ENCODE assay signal across 32 cellular contexts in the genomic region with DNA sequence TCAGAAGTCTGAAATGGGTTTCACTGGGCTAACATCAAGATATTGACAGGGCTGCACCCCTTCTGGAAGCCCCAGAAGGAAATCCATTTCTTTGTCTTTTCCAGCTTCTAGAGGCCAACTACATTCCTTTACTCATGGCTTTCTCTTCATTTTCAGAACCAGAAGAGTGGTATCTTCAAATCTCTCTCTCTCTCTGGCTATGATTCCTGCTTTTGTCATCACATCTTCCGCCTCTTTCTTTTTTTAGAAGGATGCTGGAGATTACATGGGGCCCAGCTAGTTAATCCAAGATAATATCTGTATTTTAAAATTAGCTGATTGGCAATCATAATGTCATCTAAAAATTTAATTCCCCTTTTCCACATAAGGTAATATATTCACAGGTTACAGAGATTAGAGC.
"Had no signal": no experiment of that assay in that cellular context is flagged by ENCODE, and none has a peak within 500 bp of the region (broad histone marks: within the 10 kb centered on the region; RNA-seq: fewer than 3 reads in every experiment).

No MANE protein-coding gene starts in this region.

- H3K27me3 ChIP-seq: adrenal gland, body of pancreas, colonic mucosa, dorsolateral prefrontal cortex, esophagus muscularis mucosa, gastroesophageal sphincter, heart right ventricle, hepatocyte had no signal

- H3K4me3 Mint-ChIP-seq: activated CD4-positive, alpha-beta memory T cell treated with anti-CD3 and anti-CD28 coated beads for 36 hours; activated CD4-positive, alpha-beta T cell treated with anti-CD3 and anti-CD28 coated beads for 36 hours; activated CD4-positive, alpha-beta T cell treated with anti-CD3 and anti-CD28 coated beads, Interleukin-2, amount 10 ng/mL, durations not matched to agents 24 days and 14 days; activated CD8-positive, alpha-beta memory T cell treated with anti-CD3 and anti-CD28 coated beads, Interleukin-2, amount 10 ng/mL, durations not matched to agents 7 days and 5 days; activated CD8-positive, alpha-beta T cell treated with anti-CD3 and anti-CD28 coated beads, Interleukin-2, amount 10 ng/mL, durations not matched to agents 7 days and 5 days; activated naive CD4-positive, alpha-beta T cell treated with anti-CD3 and anti-CD28 coated beads for 36 hours; activated naive CD4-positive, alpha-beta T cell treated with anti-CD3 and anti-CD28 coated beads, Interleukin-2, amount 50 U/mL, for 24 hours; activated naive CD8-positive, alpha-beta T cell treated with anti-CD3 and anti-CD28 coated beads for 36 hours; activated naive CD8-positive, alpha-beta T cell treated with anti-CD3 and anti-CD28 coated beads, Interleukin-2, amount 50 U/mL, for 24 hours; activated T-helper 1 cell treated with anti-CD3 and anti-CD28 coated beads, Interleukin-12 subunit alpha, Interleukin-12 subunit beta, Interleukin-2, Interleukin-4 antibody, amounts not matched to agents 30 ng/mL and 10 ng/mL and 1 ng/mL, durations not matched to agents 14 hours and 24 hours and 36 hours; endodermal cell had no signal

- H3K36me3 Mint-ChIP-seq: activated CD4-positive, alpha-beta memory T cell treated with anti-CD3 and anti-CD28 coated beads for 36 hours; activated CD8-positive, alpha-beta memory T cell treated with anti-CD3 and anti-CD28 coated beads, Interleukin-2, amount 10 ng/mL, durations not matched to agents 7 days and 5 days; activated naive CD4-positive, alpha-beta T cell treated with anti-CD3 and anti-CD28 coated beads, Interleukin-2, amount 50 U/mL, for 24 hours; activated naive CD8-positive, alpha-beta T cell treated with anti-CD3 and anti-CD28 coated beads for 36 hours had no signal

- H3K27ac ChIP-seq: adrenal gland, body of pancreas, colonic mucosa, dorsolateral prefrontal cortex, esophagus muscularis mucosa, gastroesophageal sphincter, heart right ventricle, hepatocyte had no signal

- H3K4me1 ChIP-seq: body of pancreas, colonic mucosa had no signal

- H3K36me3 ChIP-seq: adrenal gland, colonic mucosa, esophagus muscularis mucosa, gastroesophageal sphincter, heart right ventricle had no signal

- H3K9me3 Mint-ChIP-seq: activated CD4-positive, alpha-beta memory T cell treated with anti-CD3 and anti-CD28 coated beads for 36 hours; activated CD4-positive, alpha-beta T cell treated with anti-CD3 and anti-CD28 coated beads, Interleukin-2, amount 10 ng/mL, durations not matched to agents 24 days and 14 days; activated naive CD4-positive, alpha-beta T cell treated with anti-CD3 and anti-CD28 coated beads for 36 hours; activated naive CD4-positive, alpha-beta T cell treated with anti-CD3 and anti-CD28 coated beads, Interleukin-2, amount 50 U/mL, for 24 hours; activated naive CD8-positive, alpha-beta T cell treated with anti-CD3 and anti-CD28 coated beads for 36 hours; activated naive CD8-positive, alpha-beta T cell treated with anti-CD3 and anti-CD28 coated beads, Interleukin-2, amount 50 U/mL, for 24 hours; activated T-helper 1 cell treated with anti-CD3 and anti-CD28 coated beads, Interleukin-12 subunit alpha, Interleukin-12 subunit beta, Interleukin-2, Interleukin-4 antibody, amounts not matched to agents 30 ng/mL and 10 ng/mL and 1 ng/mL, durations not matched to agents 14 hours and 24 hours and 36 hours; activated T-helper 2 cell treated with anti-CD3 and anti-CD28 coated beads, Interferon-gamma antibody, Interleukin-2, Interleukin-4, amounts not matched to agents 10 μg/mL and 5 μg/mL and 100 μg/mL, durations not matched to agents 14 hours and 24 hours and 36 hours; endodermal cell had no signal

- H3K27ac Mint-ChIP-seq: activated CD4-positive, alpha-beta memory T cell treated with anti-CD3 and anti-CD28 coated beads for 36 hours; activated CD4-positive, alpha-beta T cell treated with anti-CD3 and anti-CD28 coated beads for 36 hours; activated CD4-positive, alpha-beta T cell treated with anti-CD3 and anti-CD28 coated beads, Interleukin-2, amount 10 ng/mL, durations not matched to agents 24 days and 14 days; activated CD8-positive, alpha-beta memory T cell treated with anti-CD3 and anti-CD28 coated beads, Interleukin-2, amount 10 ng/mL, durations not matched to agents 7 days and 5 days; activated CD8-positive, alpha-beta T cell treated with anti-CD3 and anti-CD28 coated beads, Interleukin-2, amount 10 ng/mL, durations not matched to agents 7 days and 5 days; activated naive CD4-positive, alpha-beta T cell treated with anti-CD3 and anti-CD28 coated beads for 36 hours; activated naive CD4-positive, alpha-beta T cell treated with anti-CD3 and anti-CD28 coated beads, Interleukin-2, amount 50 U/mL, for 24 hours; activated naive CD8-positive, alpha-beta T cell treated with anti-CD3 and anti-CD28 coated beads for 36 hours; activated naive CD8-positive, alpha-beta T cell treated with anti-CD3 and anti-CD28 coated beads, Interleukin-2, amount 50 U/mL, for 24 hours; activated T-helper 1 cell treated with anti-CD3 and anti-CD28 coated beads, Interleukin-12 subunit alpha, Interleukin-12 subunit beta, Interleukin-2, Interleukin-4 antibody, amounts not matched to agents 30 ng/mL and 10 ng/mL and 1 ng/mL, durations not matched to agents 14 hours and 24 hours and 36 hours; activated T-helper 2 cell treated with anti-CD3 and anti-CD28 coated beads, Interferon-gamma antibody, Interleukin-2, Interleukin-4, amounts not matched to agents 10 μg/mL and 5 μg/mL and 100 μg/mL, durations not matched to agents 14 hours and 24 hours and 36 hours; endodermal cell had no signal

- ATAC-seq: activated CD4-positive, alpha-beta T cell treated with anti-CD3 and anti-CD28 coated beads for 36 hours; activated CD8-positive, alpha-beta memory T cell treated with anti-CD3 and anti-CD28 coated beads, Interleukin-2, amount 10 ng/mL, durations not matched to agents 7 days and 5 days; activated CD8-positive, alpha-beta T cell treated with anti-CD3 and anti-CD28 coated beads, Interleukin-2, amount 10 ng/mL, durations not matched to agents 7 days and 5 days; activated naive CD8-positive, alpha-beta T cell treated with anti-CD3 and anti-CD28 coated beads, Interleukin-2, amount 50 U/mL, for 24 hours; body of pancreas; gastroesophageal sphincter; heart right ventricle had no signal

- H3K4me2 ChIP-seq: hepatocyte had no signal

- H2AFZ ChIP-seq: hepatocyte had no signal

- H3K4me1 Mint-ChIP-seq: activated CD4-positive, alpha-beta T cell treated with anti-CD3 and anti-CD28 coated beads for 36 hours; activated CD4-positive, alpha-beta T cell treated with anti-CD3 and anti-CD28 coated beads, Interleukin-2, amount 10 ng/mL, durations not matched to agents 24 days and 14 days; activated CD8-positive, alpha-beta memory T cell treated with anti-CD3 and anti-CD28 coated beads, Interleukin-2, amount 10 ng/mL, durations not matched to agents 7 days and 5 days; activated naive CD4-positive, alpha-beta T cell treated with anti-CD3 and anti-CD28 coated beads, Interleukin-2, amount 50 U/mL, for 24 hours; activated naive CD8-positive, alpha-beta T cell treated with anti-CD3 and anti-CD28 coated beads for 36 hours; activated naive CD8-positive, alpha-beta T cell treated with anti-CD3 and anti-CD28 coated beads, Interleukin-2, amount 50 U/mL, for 24 hours had no signal

- DNase-seq: activated CD4-positive, alpha-beta memory T cell treated with anti-CD3 and anti-CD28 coated beads for 36 hours; activated CD4-positive, alpha-beta T cell treated with anti-CD3 and anti-CD28 coated beads for 36 hours; activated CD4-positive, alpha-beta T cell treated with anti-CD3 and anti-CD28 coated beads, Interleukin-2, amount 10 ng/mL, durations not matched to agents 24 days and 14 days; activated CD4-positive, CD25-positive, alpha-beta regulatory T cell; activated CD4-positive, CD25-positive, alpha-beta regulatory T cell treated with anti-CD3 and anti-CD28 coated beads, Interleukin-2, amount 50 U/mL, for 72 hours; activated CD8-positive, alpha-beta memory T cell treated with anti-CD3 and anti-CD28 coated beads, Interleukin-2, amount 10 ng/mL, durations not matched to agents 7 days and 5 days; activated CD8-positive, alpha-beta memory T cell treated with anti-CD3 and anti-CD28 coated beads, Interleukin-2, amount 50 U/mL, for 4 hours; activated CD8-positive, alpha-beta T cell treated with anti-CD3 and anti-CD28 coated beads, Interleukin-2, amount 10 ng/mL, durations not matched to agents 7 days and 5 days; activated effector memory CD4-positive, alpha-beta T cell treated with anti-CD3 and anti-CD28 coated beads, Interleukin-2, amount 50 U/mL, for 16 hours; activated naive CD4-positive, alpha-beta T cell treated with anti-CD3 and anti-CD28 coated beads for 36 hours; activated naive CD8-positive, alpha-beta T cell treated with anti-CD3 and anti-CD28 coated beads for 36 hours; activated naive CD8-positive, alpha-beta T cell treated with anti-CD3 and anti-CD28 coated beads, Interleukin-2, amount 50 U/mL, for 24 hours; activated T-cell treated with anti-CD3 and anti-CD28 coated beads, Interleukin-2, amount 50 U/mL, for 1 hour; activated T-cell treated with anti-CD3 and anti-CD28 coated beads, Interleukin-2, amount 50 U/mL, for 48 hours; adrenal gland; amygdala; aorta; body of pancreas; caudate nucleus; colonic mucosa; dorsolateral prefrontal cortex; effector memory CD4-positive, alpha-beta T cell; endodermal cell; foreskin melanocyte; heart right ventricle; T-helper 2 cell had no signal

- H3K9me3 ChIP-seq: adrenal gland, body of pancreas, colonic mucosa, esophagus muscularis mucosa, gastroesophageal sphincter, heart right ventricle had no signal

- H3K4me3 ChIP-seq: adrenal gland, body of pancreas, colonic mucosa, dorsolateral prefrontal cortex, esophagus muscularis mucosa, gastroesophageal sphincter, heart right ventricle, hepatocyte had no signal

- H3K27me3 Mint-ChIP-seq: activated CD4-positive, alpha-beta memory T cell treated with anti-CD3 and anti-CD28 coated beads for 36 hours; activated CD4-positive, alpha-beta T cell treated with anti-CD3 and anti-CD28 coated beads for 36 hours; activated CD4-positive, alpha-beta T cell treated with anti-CD3 and anti-CD28 coated beads, Interleukin-2, amount 10 ng/mL, durations not matched to agents 24 days and 14 days; activated CD8-positive, alpha-beta memory T cell treated with anti-CD3 and anti-CD28 coated beads, Interleukin-2, amount 10 ng/mL, durations not matched to agents 7 days and 5 days; activated naive CD4-positive, alpha-beta T cell treated with anti-CD3 and anti-CD28 coated beads, Interleukin-2, amount 50 U/mL, for 24 hours; activated naive CD8-positive, alpha-beta T cell treated with anti-CD3 and anti-CD28 coated beads for 36 hours; activated naive CD8-positive, alpha-beta T cell treated with anti-CD3 and anti-CD28 coated beads, Interleukin-2, amount 50 U/mL, for 24 hours had no signal
